18 cellular contexts compared by ENCODE assay signal in the genomic region with DNA sequence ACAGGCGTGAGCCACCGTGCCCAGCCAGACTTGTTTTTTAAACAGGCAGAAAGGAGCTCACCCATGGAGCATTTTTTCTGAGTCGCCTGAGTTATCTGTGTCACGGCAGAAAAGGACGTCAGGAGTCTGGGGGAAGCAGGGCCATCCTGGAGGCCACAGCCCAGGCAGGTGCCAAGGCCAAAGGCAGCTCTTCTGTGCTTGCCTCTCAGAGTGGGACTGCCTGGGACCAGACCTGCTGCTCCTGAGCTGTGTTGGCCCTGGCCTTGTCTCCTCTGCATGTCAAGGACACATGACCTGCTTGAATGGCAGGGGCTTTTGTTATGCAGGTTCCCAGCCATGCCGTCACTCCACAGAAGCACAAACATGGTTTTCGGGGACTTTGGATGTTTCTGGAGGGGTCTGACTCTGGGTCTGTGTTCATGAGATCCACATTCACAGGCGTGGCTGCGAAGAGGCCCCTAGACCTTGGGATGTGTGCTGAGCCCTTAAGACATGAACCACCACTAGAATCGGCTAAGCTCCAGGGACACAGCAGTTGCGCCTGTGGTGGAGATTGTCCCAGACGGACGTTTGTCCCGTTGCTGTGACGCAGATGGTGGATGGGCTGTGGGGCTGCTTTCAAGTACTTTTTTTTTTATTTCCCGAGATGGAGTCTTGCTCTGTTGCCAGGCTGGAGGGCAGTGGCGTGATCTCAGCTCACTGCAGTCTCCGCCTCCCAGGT. TPM values are rescaled to one million over a fixed set of nuclear protein-coding genes. Genes with fewer than 3 reads are reported as not detected.
A peak's percentile ranks its signal among the peaks of the same experiment; 100 is the strongest.
DNase-seq lines count a peak whose midpoint lies in the region; ATAC-seq and TF ChIP-seq lines count a peak whose summit lies in the region.
"Had no signal": no experiment of that assay in that cellular context is flagged by ENCODE, and none has a peak within 500 bp of the region (broad histone marks: within the 10 kb centered on the region; RNA-seq: fewer than 3 reads in every experiment).

No MANE protein-coding gene starts in this region.

- peaks cover 64% of the 10 kb centered on the region for H3K79me2 ChIP-seq in parathyroid adenoma

- H3K4me1 Mint-ChIP-seq in activated naive CD4-positive, alpha-beta T cell treated with anti-CD3 and anti-CD28 coated beads, Interleukin-2, amount 10 ng/mL, durations not matched to agents 7 days and 5 days = peaks cover 19% of the 10 kb centered on the region

- H3K4me1 ChIP-seq in BLaER1 treated with 17β-estradiol and CSF1 and Interleukin-3, amounts not matched to agents 10 nM and 100 nM = peaks cover 83 to 100% (median 98%) of the 10 kb centered on the region in 10 experiments
- H3K4me1 ChIP-seq in gastroesophageal sphincter = peaks cover 0 to 77% (median 37%) of the 10 kb centered on the region in 3 donors
- peaks cover 21% of the 10 kb centered on the region for H3K4me1 ChIP-seq in parathyroid adenoma

- no peak for ATAC-seq in gastroesophageal sphincter
- ATAC-seq in omental fat pad (ENCODE audit: low FRiP score) = no peak
- ATAC-seq in HG02798 (IDR thresholded peaks at IDR 0.05; ENCODE audit: poor library complexity, unreplicated experiment) = no peak

- H3K27me3 Mint-ChIP-seq in activated naive CD4-positive, alpha-beta T cell treated with anti-CD3 and anti-CD28 coated beads, Interleukin-2, amount 10 ng/mL, durations not matched to agents 7 days and 5 days = no peaks in the 10 kb centered on the region
- H3K27me3 Mint-ChIP-seq: CD8-positive, alpha-beta memory T cell had no signal

- no peaks in the 10 kb centered on the region for H3K9me3 Mint-ChIP-seq in activated naive CD4-positive, alpha-beta T cell treated with anti-CD3 and anti-CD28 coated beads, Interleukin-2, amount 10 ng/mL, durations not matched to agents 7 days and 5 days
- H3K9me3 Mint-ChIP-seq: CD8-positive, alpha-beta memory T cell; immature natural killer cell had no signal

- H3K4me3 Mint-ChIP-seq in activated naive CD4-positive, alpha-beta T cell treated with anti-CD3 and anti-CD28 coated beads, Interleukin-2, amount 10 ng/mL, durations not matched to agents 7 days and 5 days = no peak overlapping the region
- H3K4me3 Mint-ChIP-seq: immature natural killer cell had no signal

- H3K27ac Mint-ChIP-seq in activated naive CD4-positive, alpha-beta T cell treated with anti-CD3 and anti-CD28 coated beads, Interleukin-2, amount 10 ng/mL, durations not matched to agents 7 days and 5 days = no peak overlapping the region

- peaks cover 0 to 20% (median 8%) of the 10 kb centered on the region in 11 experiments; a peak in 10 of 22 replicates for H3K36me3 ChIP-seq in BLaER1 treated with 17β-estradiol and CSF1 and Interleukin-3, amounts not matched to agents 10 nM and 100 nM
- H3K36me3 ChIP-seq in SK-N-MC (ENCODE audit: insufficient read depth, low read length) (0 out of 2 replicates have a peak, but pooled peaks cover 4% of the 10 kb centered on the region), gastroesophageal sphincter (no peaks in the 10 kb centered on the region), parathyroid adenoma (ENCODE audit: control insufficient read depth, insufficient read depth, low read length) (no peaks in the 10 kb centered on the region)
- H3K36me3 ChIP-seq: ovary, Peyer's patch had no signal

- no peak for TF ChIP-seq EP300 in gastroesophageal sphincter (IDR thresholded peaks at IDR 0.05)

- 63% methylated on average over 9 of the region's 18 CpGs; no CpG with 5 or more reads in 1 of the 2 donors for WGBS in gastroesophageal sphincter (ENCODE audit: low coverage in 1 of 2), 2 donors

- no peak for TF ChIP-seq POLR2A in gastroesophageal sphincter (IDR thresholded peaks at IDR 0.05)

- DNase-seq in SK-N-MC (ENCODE audit: low read depth, low spot score) = no peak
- DNase-seq in omental fat pad (ENCODE audit: low spot score) = no peak
- DNase-seq in NCI-H1694 (lab: John Stamatoyannopoulos, UW) = no peak
- no peak for DNase-seq in activated naive CD4-positive, alpha-beta T cell treated with anti-CD3 and anti-CD28 coated beads, Interleukin-2, amount 10 ng/mL, durations not matched to agents 7 days and 5 days
- DNase-seq: activated CD8-positive, alpha-beta memory T cell treated with anti-CD3 and anti-CD28 coated beads for 24 hours; activated naive CD4-positive, alpha-beta T cell; CD8-positive, alpha-beta memory T cell; EL; immature natural killer cell; mucosa of descending colon; NCI-H2029; NCI-H69; ovary; Peyer's patch had no signal

- peak overlapping the region in 6 of 10 experiments; percentile 3 to 43 (median 26); a peak in 11 of 20 replicates for H3K4me3 ChIP-seq in BLaER1 treated with 17β-estradiol and CSF1 and Interleukin-3, amounts not matched to agents 10 nM and 100 nM
- H3K4me3 ChIP-seq in SK-N-MC (no peak overlapping the region), gastroesophageal sphincter (no peak overlapping the region), parathyroid adenoma (ENCODE audit: low read depth, low read length) (no peak overlapping the region)
- H3K4me3 ChIP-seq: mucosa of descending colon, ovary, Peyer's patch had no signal

- H3K4me2 ChIP-seq in BLaER1 treated with 17β-estradiol and CSF1 and Interleukin-3, amounts not matched to agents 10 nM and 100 nM = peak overlapping the region; percentile 73 to 95 (median 89)
- no peak overlapping the region for H3K4me2 ChIP-seq in parathyroid adenoma (ENCODE audit: low read length)

- no peaks in the 10 kb centered on the region for H3K9me3 ChIP-seq in BLaER1 treated with 17β-estradiol and CSF1 and Interleukin-3, amounts not matched to agents 10 nM and 100 nM (replicated peaks in 1 of 11)
- no peaks in the 10 kb centered on the region for H3K9me3 ChIP-seq in SK-N-MC (ENCODE audit: low read depth, low read length)
- no peaks in the 10 kb centered on the region for H3K9me3 ChIP-seq in gastroesophageal sphincter
- H3K9me3 ChIP-seq in parathyroid adenoma (ENCODE audit: control insufficient read depth, low read length) = no peaks in the 10 kb centered on the region
- H3K9me3 ChIP-seq: mucosa of descending colon, ovary, Peyer's patch had no signal

- H3K27me3 ChIP-seq in BLaER1 treated with 17β-estradiol and CSF1 and Interleukin-3, amounts not matched to agents 10 nM and 100 nM = no peaks in the 10 kb centered on the region
- H3K27me3 ChIP-seq in gastroesophageal sphincter (no peaks in the 10 kb centered on the region), parathyroid adenoma (ENCODE audit: control insufficient read depth, insufficient read depth, low read length) (no peaks in the 10 kb centered on the region)
- H3K27me3 ChIP-seq: ovary, Peyer's patch had no signal

- no peak for TF ChIP-seq CTCF in gastroesophageal sphincter (IDR thresholded peaks at IDR 0.05)
- TF ChIP-seq CTCF in parathyroid adenoma (IDR thresholded peaks at IDR 0.05) = no peak
- no peak for TF ChIP-seq CTCF in omental fat pad (IDR thresholded peaks at IDR 0.05)

- peaks cover 33 to 99% (median 64%) of the 10 kb centered on the region in 11 experiments; a peak in 21 of 22 replicates for H4K20me1 ChIP-seq in BLaER1 treated with 17β-estradiol and CSF1 and Interleukin-3, amounts not matched to agents 10 nM and 100 nM

- H3K9ac ChIP-seq in BLaER1 treated with 17β-estradiol and CSF1 and Interleukin-3, amounts not matched to agents 10 nM and 100 nM = peak overlapping the region; percentile 47 to 90 (median 83); a peak in 21 of 22 replicates
- H3K9ac ChIP-seq in SK-N-MC (ENCODE audit: insufficient read length) (no peak overlapping the region), parathyroid adenoma (no peak overlapping the region)

- peaks cover 4% of the 10 kb centered on the region for H3K36me3 Mint-ChIP-seq in activated naive CD4-positive, alpha-beta T cell treated with anti-CD3 and anti-CD28 coated beads, Interleukin-2, amount 10 ng/mL, durations not matched to agents 7 days and 5 days
- H3K36me3 Mint-ChIP-seq: immature natural killer cell had no signal

- H2AFZ ChIP-seq in parathyroid adenoma = no peak overlapping the region

- peak overlapping the region; percentile 26 to 99 (median 94); a peak in 20 of 22 replicates for H3K27ac ChIP-seq in BLaER1 treated with 17β-estradiol and CSF1 and Interleukin-3, amounts not matched to agents 10 nM and 100 nM
- H3K27ac ChIP-seq in SK-N-MC (0 out of 2 replicates have a peak overlapping the region, but pooled peaks have one; percentile 8), gastroesophageal sphincter (peak overlapping the region in 3 of 4 donors; percentile 75 to 83 (median 81)), parathyroid adenoma (peak overlapping the region; percentile 40)

- CTCF ChIA-PET in activated naive CD4-positive, alpha-beta T cell treated with anti-CD3 and anti-CD28 coated beads, Interleukin-2, amount 10 ng/mL, durations not matched to agents 7 days and 5 days (lab: Charles Lee) = interaction anchor here (0.9 to 2.2 kb wide), 9 partner anchors 8 to 134 kb away, joined by 3 to 8 read pairs (median 3); a partner anchor contains a TSS

RNA-seq across cellular contexts. Expression of a gene that starts 33.8 kb away (rescaled TPM):
- total RNA-seq in gastroesophageal sphincter (10 to 100 TPM; 35.1 to 63.4 (median 52.6) TPM), omental fat pad (10 to 100 TPM; 35.8 to 61.0 (median 38.4) TPM)

Comparison
In these comparisons a context has a peak if more than half of its experiments do, and no peak if none do; other contexts are left out.
1. H3K27ac ChIP-seq: peak in every context shown above with its lines; median percentile 94 in BLaER1 treated with 17β-estradiol and CSF1 and Interleukin-3, amounts not matched to agents 10 nM and 100 nM; 81 in gastroesophageal sphincter; 40 in parathyroid adenoma; 8 in SK-N-MC.
2. H3K4me3 ChIP-seq: peak in BLaER1 treated with 17β-estradiol and CSF1 and Interleukin-3, amounts not matched to agents 10 nM and 100 nM (6 of 10); none in SK-N-MC (single experiment), gastroesophageal sphincter (0 of 2) and parathyroid adenoma (single experiment).
3. H3K9ac ChIP-seq: peak in BLaER1 treated with 17β-estradiol and CSF1 and Interleukin-3, amounts not matched to agents 10 nM and 100 nM (11 of 11); none in SK-N-MC (single experiment) and parathyroid adenoma (single experiment).